1 cellular context compared by ENCODE assay signal in genomic region chr21:41167348-41168342, GRCh38.
TF ChIP-seq lines count a peak whose summit lies in the region.

BACE2 (plus strand) TSS chr21:41168160; CDS start chr21:41168264, 104 bp downstream.

TF ChIP-seq in GM12878, 131 proteins besides CTCF, POLR2A, EP300 and RAD21 (continued from another document):
- TF ChIP-seq SMC3 (IDR thresholded peaks at IDR 0.05; ENCODE audit: borderline replicate concordance, low read length) (no peak), HDAC6 (IDR thresholded peaks at IDR 0.05; ENCODE audit: unreplicated experiment) (peak; percentile 21), KAT2A (conservative IDR thresholded peaks at IDR 0.05; ENCODE audit: control insufficient read depth, low read depth, low read length) (no peak), FOS (IDR thresholded peaks at IDR 0.05; ENCODE audit: borderline replicate concordance, extremely low read depth, insufficient read length) (no peak), IRF4 (IDR thresholded peaks at IDR 0.05; ENCODE audit: low read depth, low read length) (no peak), PRDM15 (CRISPR knock-in tag; IDR thresholded peaks at IDR 0.05) (no peak)
TF ChIP-seq in GM12878: peak in this region for 2.
